23 cellular contexts compared by ENCODE assay signal in genomic region chr2:239765076-239765845, GRCh38.
"Had no signal": no experiment of that assay in that cellular context is flagged by ENCODE, and none has a peak within 500 bp of the region (broad histone marks: within the 10 kb centered on the region; RNA-seq: fewer than 3 reads in every experiment).

No MANE protein-coding gene starts in this region.

- H3K36me3 ChIP-seq: colonic mucosa, ovary had no signal

- H3K9me3 ChIP-seq: colonic mucosa, ovary had no signal

- ATAC-seq: body of pancreas; left lobe of liver; sciatic nerve; stimulated activated naive B cell treated with anti-CD40 and anti-IgM and Interleukin-4, amounts not matched to agents 10 μg/mL and 1 μg/mL and 100 μg/mL, for 72 hours had no signal

- H3K4me3 ChIP-seq: body of pancreas, colonic mucosa, ovary had no signal

- DNase-seq: activated CD4-positive, CD25-positive, alpha-beta regulatory T cell; activated CD8-positive, alpha-beta memory T cell treated with anti-CD3 and anti-CD28 coated beads for 24 hours; activated CD8-positive, alpha-beta memory T cell treated with anti-CD3 and anti-CD28 coated beads, Interleukin-2, amount 50 U/mL, for 48 hours; activated gamma-delta T cell treated with Interleukin-2 at 50 U/mL for 16 hours; activated naive CD8-positive, alpha-beta T cell treated with anti-CD3 and anti-CD28 coated beads for 36 hours; activated T-cell treated with anti-CD3 and anti-CD28 coated beads, Interleukin-2, amount 50 U/mL, for 48 hours; amniotic stem cell; body of pancreas; central memory CD4-positive, alpha-beta T cell; colonic mucosa; erythroblast; hypothalamus; stimulated activated CD4-positive, alpha-beta T cell treated with anti-CD3 and anti-CD28 coated beads, Interleukin-4, amount 100 ng/mL, for 4 hours; stimulated activated naive B cell treated with anti-CD40 and anti-IgM and Interleukin-4, amounts not matched to agents 10 μg/mL and 1 μg/mL and 100 μg/mL, for 72 hours; T-helper 1 cell; T-helper 9 cell had no signal

- H3K27ac ChIP-seq: body of pancreas, colonic mucosa, ovary had no signal

- H3K27me3 ChIP-seq: body of pancreas, colonic mucosa, ovary had no signal

- FAIRE-seq: endometrium, frontal cortex, keratinocyte, urothelium cell line had no signal

- H3K4me1 ChIP-seq: body of pancreas, colonic mucosa had no signal
